In the genomic region with DNA sequence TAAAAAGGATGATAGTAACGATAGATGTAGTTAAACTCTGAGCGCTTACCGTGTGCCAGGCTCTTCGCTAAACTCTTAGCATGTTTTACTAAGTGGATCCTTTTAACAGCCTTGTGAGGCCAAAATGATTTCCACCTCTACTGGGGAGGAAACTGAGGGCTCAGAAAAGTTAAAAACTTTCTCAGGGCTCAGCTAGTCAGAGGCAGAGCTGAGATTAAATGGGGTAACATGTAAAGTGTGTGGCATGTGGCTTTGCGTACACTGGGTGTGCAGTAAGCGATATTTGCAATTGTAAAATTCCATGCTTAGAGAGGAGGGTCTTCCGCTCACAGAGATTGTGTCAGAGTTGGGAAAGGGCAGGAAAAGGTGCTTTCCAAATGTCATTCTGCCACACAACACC, we compare ENCODE assay signal across 8 cellular contexts. TPM values are rescaled to one million over a fixed set of nuclear protein-coding genes. Genes with fewer than 3 reads are reported as not detected.
DNase-seq lines count a peak whose midpoint lies in the region; ATAC-seq lines count a peak whose summit lies in the region.

No MANE protein-coding gene starts in this region.

- peaks cover 1% of the 10 kb centered on the region for H3K27me3 Mint-ChIP-seq in activated CD4-positive, alpha-beta T cell treated with anti-CD3 and anti-CD28 coated beads, Interleukin-2, amount 10 ng/mL, durations not matched to agents 24 days and 14 days
- H3K27me3 Mint-ChIP-seq in activated T-helper 17 cell treated with anti-CD3 and anti-CD28 coated beads, Interleukin-2, amount 50 U/mL, for 72 hours: no peaks in the 10 kb centered on the region
- H3K27me3 Mint-ChIP-seq in immature natural killer cell (ENCODE audit: low read depth in 3 of 3): peaks cover 15 to 26% (median 24%) of the 10 kb centered on the region in 3 donors

- peak overlapping the region; percentile 99 for H3K27ac Mint-ChIP-seq in activated CD4-positive, alpha-beta T cell treated with anti-CD3 and anti-CD28 coated beads, Interleukin-2, amount 10 ng/mL, durations not matched to agents 24 days and 14 days
- H3K27ac Mint-ChIP-seq in activated T-helper 17 cell treated with anti-CD3 and anti-CD28 coated beads, Interleukin-2, amount 50 U/mL, for 72 hours: peak overlapping the region; percentile 99
- peak overlapping the region; percentile 95 to 99 (median 97) for H3K27ac Mint-ChIP-seq in immature natural killer cell

- intact Hi-C loops in activated CD4-positive, alpha-beta T cell treated with anti-CD3 and anti-CD28 coated beads, Interleukin-2, amount 10 ng/mL, durations not matched to agents 24 days and 14 days (cut with micrococcal nuclease): loop anchor here (10.0 kb wide), 2 partner anchors 402 to 658 kb away; partner anchors contain the start of genes PPP6R1 and ZSCAN5A

- peaks cover 23 to 56% (median 43%) of the 10 kb centered on the region in 5 donors for H3K4me1 ChIP-seq in subcutaneous abdominal adipose tissue (ENCODE audit: control insufficient read depth in 5 of 5, insufficient read depth in 5 of 5, low read length in 5 of 5)

- peaks cover 0 to 36% (median 25%) of the 10 kb centered on the region in 5 donors for H3K36me3 ChIP-seq in subcutaneous abdominal adipose tissue (ENCODE audit: control insufficient read depth in 5 of 5, insufficient read depth in 5 of 5, low read length in 5 of 5)

- no peak for ATAC-seq in activated T-helper 17 cell treated with anti-CD3 and anti-CD28 coated beads, Interleukin-2, amount 50 U/mL, for 72 hours (replicated peaks)
- ATAC-seq in GM21529 (IDR thresholded peaks at IDR 0.05; ENCODE audit: unreplicated experiment): no peak

- H3K27me3 ChIP-seq in subcutaneous abdominal adipose tissue (ENCODE audit: control insufficient read depth in 5 of 5, insufficient read depth in 4 of 5, low read length in 5 of 5): no peaks in the 10 kb centered on the region

- H3K9me3 ChIP-seq in subcutaneous abdominal adipose tissue (ENCODE audit: control insufficient read depth in 5 of 5, low read length in 5 of 5): no peaks in the 10 kb centered on the region

- H3K4me3 ChIP-seq in subcutaneous abdominal adipose tissue (ENCODE audit: low read depth in 1 of 5, low read length in 5 of 5): peak overlapping the region; percentile 81 to 95 (median 89)

- peaks cover 30% of the 10 kb centered on the region for H3K4me1 Mint-ChIP-seq in activated CD4-positive, alpha-beta T cell treated with anti-CD3 and anti-CD28 coated beads, Interleukin-2, amount 10 ng/mL, durations not matched to agents 24 days and 14 days
- H3K4me1 Mint-ChIP-seq in activated T-helper 17 cell treated with anti-CD3 and anti-CD28 coated beads, Interleukin-2, amount 50 U/mL, for 72 hours: peaks cover 16% of the 10 kb centered on the region
- H3K4me1 Mint-ChIP-seq in immature natural killer cell: peaks cover 40 to 45% of the 10 kb centered on the region in 2 donors

- H3K9me3 Mint-ChIP-seq in activated CD4-positive, alpha-beta T cell treated with anti-CD3 and anti-CD28 coated beads, Interleukin-2, amount 10 ng/mL, durations not matched to agents 24 days and 14 days: no peaks in the 10 kb centered on the region
- H3K9me3 Mint-ChIP-seq in activated T-helper 17 cell treated with anti-CD3 and anti-CD28 coated beads, Interleukin-2, amount 50 U/mL, for 72 hours: no peaks in the 10 kb centered on the region
- H3K9me3 Mint-ChIP-seq in immature natural killer cell: no peaks in the 10 kb centered on the region

- H3K36me3 Mint-ChIP-seq in activated CD4-positive, alpha-beta T cell treated with anti-CD3 and anti-CD28 coated beads, Interleukin-2, amount 10 ng/mL, durations not matched to agents 24 days and 14 days (ENCODE audit: low read depth): peaks cover 50% of the 10 kb centered on the region
- H3K36me3 Mint-ChIP-seq in activated T-helper 17 cell treated with anti-CD3 and anti-CD28 coated beads, Interleukin-2, amount 50 U/mL, for 72 hours (ENCODE audit: low read depth): peaks cover 74% of the 10 kb centered on the region
- peaks cover 0 to 5% (median 0%) of the 10 kb centered on the region in 3 donors for H3K36me3 Mint-ChIP-seq in immature natural killer cell

- no peak overlapping the region for H3K27ac ChIP-seq in subcutaneous abdominal adipose tissue (ENCODE audit: low read depth, low read length)

- DNase-seq in activated CD4-positive, alpha-beta T cell treated with anti-CD3 and anti-CD28 coated beads, Interleukin-2, amount 10 ng/mL, durations not matched to agents 24 days and 14 days: no peak
- DNase-seq in activated CD4-positive, alpha-beta T cell treated with anti-CD3 and anti-CD28 coated beads, Interleukin-2, amount 50 U/mL, for 4 hours: no peak
- DNase-seq in immature natural killer cell (no peak), NCI-H1417 treated with DMSO at 0.1 percent for 48 hours (lab: John Stamatoyannopoulos, UW) (no peak), pons (ENCODE audit: low spot score) (no peak)

- H3K9ac ChIP-seq in subcutaneous abdominal adipose tissue (ENCODE audit: low read length in 5 of 5): peak overlapping the region; percentile 84 to 100 (median 94)

- peak overlapping the region; percentile 88 for H3K4me3 Mint-ChIP-seq in activated CD4-positive, alpha-beta T cell treated with anti-CD3 and anti-CD28 coated beads, Interleukin-2, amount 10 ng/mL, durations not matched to agents 24 days and 14 days
- peak overlapping the region; percentile 93 for H3K4me3 Mint-ChIP-seq in activated T-helper 17 cell treated with anti-CD3 and anti-CD28 coated beads, Interleukin-2, amount 50 U/mL, for 72 hours
- H3K4me3 Mint-ChIP-seq in immature natural killer cell: peak overlapping the region; percentile 92 to 99 (median 94)

RNA-seq across cellular contexts. Expression of gene U2AF2, which starts 1.7 kb away (rescaled TPM):
- 390 and 394 TPM in 2 replicates for total RNA-seq in activated CD4-positive, alpha-beta T cell treated with anti-CD3 and anti-CD28 coated beads, Interleukin-2, amount 10 ng/mL, durations not matched to agents 24 days and 14 days
- total RNA-seq in activated T-helper 17 cell treated with anti-CD3 and anti-CD28 coated beads, Interleukin-2, amount 50 U/mL, for 72 hours: 100 to 1,000 TPM; 254 to 333 TPM
- 10 to 100 TPM in 1 of 3 donors, 1 to 10 TPM in 2; 3.1 to 17.0 (median 8.0) TPM for polyA plus RNA-seq in immature natural killer cell

RNA-seq across cellular contexts. Expression of gene CCDC106, which starts 8.5 kb away (rescaled TPM):
- total RNA-seq in activated CD4-positive, alpha-beta T cell treated with anti-CD3 and anti-CD28 coated beads, Interleukin-2, amount 10 ng/mL, durations not matched to agents 24 days and 14 days: 8.0 and 9.0 TPM in 2 replicates
- total RNA-seq in activated T-helper 17 cell treated with anti-CD3 and anti-CD28 coated beads, Interleukin-2, amount 50 U/mL, for 72 hours: 1 to 10 TPM; 2.4 to 2.6 TPM
- polyA plus RNA-seq in immature natural killer cell: 1 to 10 TPM in 2 of 3 donors, not detected in 1; 1.1 to 1.7 TPM

RNA-seq across cellular contexts. Expression of gene ZNF581, which starts 13.1 kb away (rescaled TPM):
- 32.7 and 33.0 TPM in 2 replicates for total RNA-seq in activated CD4-positive, alpha-beta T cell treated with anti-CD3 and anti-CD28 coated beads, Interleukin-2, amount 10 ng/mL, durations not matched to agents 24 days and 14 days
- total RNA-seq in activated T-helper 17 cell treated with anti-CD3 and anti-CD28 coated beads, Interleukin-2, amount 50 U/mL, for 72 hours: 10 to 100 TPM; 26.4 to 35.6 TPM
- 10 to 100 TPM in 2 of 3 donors, 1 to 10 TPM in 1; 8.4 to 24.9 (median 20.6) TPM for polyA plus RNA-seq in immature natural killer cell

RNA-seq across cellular contexts. Expression of gene ZNF580, which starts 15.8 kb away (rescaled TPM):
- 38.3 and 39.1 TPM in 2 replicates for total RNA-seq in activated CD4-positive, alpha-beta T cell treated with anti-CD3 and anti-CD28 coated beads, Interleukin-2, amount 10 ng/mL, durations not matched to agents 24 days and 14 days
- total RNA-seq in activated T-helper 17 cell treated with anti-CD3 and anti-CD28 coated beads, Interleukin-2, amount 50 U/mL, for 72 hours: 10 to 100 TPM; 21.9 to 22.2 TPM
- polyA plus RNA-seq in immature natural killer cell: 10 to 100 TPM in 2 of 3 donors, 1 to 10 TPM in 1; 9.6 to 27.8 (median 13.8) TPM

RNA-seq across cellular contexts. Expression of gene EPN1, which starts 18.5 kb away (rescaled TPM):
- total RNA-seq in activated CD4-positive, alpha-beta T cell treated with anti-CD3 and anti-CD28 coated beads, Interleukin-2, amount 10 ng/mL, durations not matched to agents 24 days and 14 days: 44.7 and 45.4 TPM in 2 replicates
- total RNA-seq in activated T-helper 17 cell treated with anti-CD3 and anti-CD28 coated beads, Interleukin-2, amount 50 U/mL, for 72 hours: 10 to 100 TPM; 29.2 to 45.1 TPM
- 10 to 100 TPM in 1 of 3 donors, 1 to 10 TPM in 2; 3.0 to 15.3 (median 3.7) TPM for polyA plus RNA-seq in immature natural killer cell
